Comparison of ENCODE assay signal across 23 cellular contexts in genomic region chrX:8090906-8091305, GRCh38.
DNase-seq lines count a peak whose midpoint lies in the region; ATAC-seq, FAIRE-seq and TF ChIP-seq lines count a peak whose summit lies in the region.
"Had no signal": no experiment of that assay in that cellular context is flagged by ENCODE, and none has a peak within 500 bp of the region (broad histone marks: within the 10 kb centered on the region; RNA-seq: fewer than 3 reads in every experiment).

No MANE protein-coding gene starts in this region.

- H3K4me2 ChIP-seq in GM23338 (peak overlapping the region; percentile 42; the same call in 1 of the 2 replicates), astrocyte (ENCODE audit: low read length) (no peak overlapping the region)
- H3K4me2 ChIP-seq: A549; BLaER1 treated with 17β-estradiol and CSF1 and Interleukin-3, amounts not matched to agents 10 nM and 100 nM had no signal

- H3K4me3 Mint-ChIP-seq in GM23338, result no peak overlapping the region
- no peak overlapping the region for H3K4me3 Mint-ChIP-seq in astrocyte (ENCODE audit: unreplicated experiment)
- H3K4me3 Mint-ChIP-seq: B cell; CD4-positive, alpha-beta T cell; CD8-positive, alpha-beta T cell had no signal

- H3K27ac ChIP-seq in GM23338 (ENCODE audit: low read depth) (no peak overlapping the region), astrocyte (ENCODE audit: low read depth, low read length) (no peak overlapping the region), foreskin keratinocyte (peak overlapping the region; percentile 75)
- H3K27ac ChIP-seq: 22Rv1; A549; BLaER1 treated with 17β-estradiol and CSF1 and Interleukin-3, amounts not matched to agents 10 nM and 100 nM; C4-2B had no signal

- no peak for ATAC-seq in GM23338
- peak; percentile 84 for ATAC-seq in foreskin keratinocyte
- no peak for ATAC-seq in GM21515 (IDR thresholded peaks at IDR 0.05; ENCODE audit: unreplicated experiment)
- ATAC-seq in HG03342 (IDR thresholded peaks at IDR 0.05; ENCODE audit: unreplicated experiment), result no peak
- ATAC-seq: A549; CD8-positive, alpha-beta T cell had no signal

- FAIRE-seq in astrocyte (lab: Jason Lieb, UNC), result peak; percentile 39
- FAIRE-seq: A549, D721Med, G401.6, GM12891 had no signal

- H3K4me1 Mint-ChIP-seq in GM23338 (peaks cover 19% of the 10 kb centered on the region), astrocyte (ENCODE audit: low read depth, unreplicated experiment) (no peaks in the 10 kb centered on the region)
- H3K4me1 Mint-ChIP-seq: B cell had no signal

- no peak for DNase-seq in GM23338 (ENCODE audit: low spot score)
- no peak for DNase-seq in astrocyte (ENCODE audit: low read depth)
- DNase-seq in epithelial cell of esophagus (ENCODE audit: low read depth), result peak; percentile 58
- peak; percentile 42 to 65 for DNase-seq in foreskin keratinocyte
- DNase-seq in HCEC 1CT, result no peak
- DNase-seq in SK-N-DZ (ENCODE audit: low spot score), result no peak
- DNase-seq: AML-193; Caco-2; Calu3; CD4-positive, alpha-beta T cell; CD8-positive, alpha-beta T cell; DMS79 treated with DMSO at 0.1 percent for 48 hours; GF-D8 had no signal

- H3K27me3 ChIP-seq in GM23338 (ENCODE audit: insufficient read depth) (no peaks in the 10 kb centered on the region), astrocyte (ENCODE audit: insufficient read depth, low read length) (no peaks in the 10 kb centered on the region), foreskin keratinocyte (no peaks in the 10 kb centered on the region)
- H3K27me3 ChIP-seq: BLaER1 treated with 17β-estradiol and CSF1 and Interleukin-3, amounts not matched to agents 10 nM and 100 nM had no signal

- H3K36me3 ChIP-seq in GM23338 (ENCODE audit: insufficient read depth) (no peaks in the 10 kb centered on the region), astrocyte (ENCODE audit: insufficient read depth, low read length) (no peaks in the 10 kb centered on the region)
- H3K36me3 ChIP-seq: BLaER1 treated with 17β-estradiol and CSF1 and Interleukin-3, amounts not matched to agents 10 nM and 100 nM had no signal

- H3K4me3 ChIP-seq in GM23338, result no peak overlapping the region
- H3K4me3 ChIP-seq in astrocyte (ENCODE audit: insufficient read depth, low read depth, low read length), result no peak overlapping the region
- no peak overlapping the region for H3K4me3 ChIP-seq in epithelial cell of esophagus (ENCODE audit: low read length)
- H3K4me3 ChIP-seq: A549; BLaER1 treated with 17β-estradiol and CSF1 and Interleukin-3, amounts not matched to agents 10 nM and 100 nM had no signal

- H3K4me1 ChIP-seq in GM23338 (ENCODE audit: insufficient read depth), result peaks cover 9% of the 10 kb centered on the region; the same call in 1 of the 2 replicates
- H3K4me1 ChIP-seq in astrocyte (ENCODE audit: insufficient read depth, low read length), result no peaks in the 10 kb centered on the region
- H3K4me1 ChIP-seq in foreskin keratinocyte, result peaks cover 9% of the 10 kb centered on the region
- H3K4me1 ChIP-seq: A549; BLaER1 treated with 17β-estradiol and CSF1 and Interleukin-3, amounts not matched to agents 10 nM and 100 nM; Caco-2 had no signal

- H3K9me3 Mint-ChIP-seq in GM23338, result no peaks in the 10 kb centered on the region
- H3K9me3 Mint-ChIP-seq in astrocyte (ENCODE audit: unreplicated experiment), result no peaks in the 10 kb centered on the region
- H3K9me3 Mint-ChIP-seq: CD4-positive, alpha-beta T cell; CD8-positive, alpha-beta T cell had no signal

- no peaks in the 10 kb centered on the region for H3F3A ChIP-seq in GM23338 (replicated peaks; ENCODE audit: low read depth)

- H3K9me2 ChIP-seq in GM23338 (ENCODE audit: insufficient read depth), result no peaks in the 10 kb centered on the region

- H3K9me3 ChIP-seq in astrocyte (ENCODE audit: insufficient read depth, low read depth, low read length), result no peaks in the 10 kb centered on the region
- H3K9me3 ChIP-seq: A549; BLaER1 treated with 17β-estradiol and CSF1 and Interleukin-3, amounts not matched to agents 10 nM and 100 nM; Caco-2 had no signal

- H4K20me1 ChIP-seq in GM23338 (replicated peaks; ENCODE audit: insufficient read depth), result no peaks in the 10 kb centered on the region
- H4K20me1 ChIP-seq in astrocyte (ENCODE audit: insufficient read depth, low read length), result no peaks in the 10 kb centered on the region
- H4K20me1 ChIP-seq: BLaER1 treated with 17β-estradiol and CSF1 and Interleukin-3, amounts not matched to agents 10 nM and 100 nM had no signal

- H3K27me3 Mint-ChIP-seq in GM23338 (ENCODE audit: insufficient read depth, low read depth, poor library complexity), result no peaks in the 10 kb centered on the region
- no peaks in the 10 kb centered on the region for H3K27me3 Mint-ChIP-seq in astrocyte (ENCODE audit: low read depth, unreplicated experiment)
- H3K27me3 Mint-ChIP-seq: B cell; CD4-positive, alpha-beta T cell had no signal

- no peaks in the 10 kb centered on the region for H3K36me3 Mint-ChIP-seq in GM23338 (ENCODE audit: low read depth)
- no peaks in the 10 kb centered on the region for H3K36me3 Mint-ChIP-seq in astrocyte (ENCODE audit: low read depth, unreplicated experiment)
- H3K36me3 Mint-ChIP-seq: CD8-positive, alpha-beta T cell had no signal

- H3K27ac Mint-ChIP-seq in GM23338 (no peak overlapping the region), astrocyte (ENCODE audit: unreplicated experiment) (no peak overlapping the region)
- H3K27ac Mint-ChIP-seq: B cell; CD4-positive, alpha-beta T cell; CD8-positive, alpha-beta T cell had no signal

- H3K9ac ChIP-seq in astrocyte (ENCODE audit: low read length), result no peak overlapping the region
- H3K9ac ChIP-seq: BLaER1 treated with 17β-estradiol and CSF1 and Interleukin-3, amounts not matched to agents 10 nM and 100 nM had no signal

- H2AFZ ChIP-seq in GM23338 (no peak overlapping the region), astrocyte (ENCODE audit: low read depth, low read length) (no peak overlapping the region)

- no peak for TF ChIP-seq CTCF in GM23338 (conservative IDR thresholded peaks at IDR 0.05; ENCODE audit: low read depth in 2 of 2)
- no peak for TF ChIP-seq CTCF in astrocyte (IDR thresholded peaks at IDR 0.05; ENCODE audit: insufficient read depth, low read depth, low read length)
- TF ChIP-seq CTCF in epithelial cell of esophagus (IDR thresholded peaks at IDR 0.05; ENCODE audit: insufficient read depth, low read depth, low read length, missing control alignments), result no peak
- TF ChIP-seq CTCF in foreskin keratinocyte (conservative IDR thresholded peaks at IDR 0.05), result no peak

- no peaks in the 10 kb centered on the region for H3K79me2 ChIP-seq in GM23338 (replicated peaks; ENCODE audit: insufficient read depth)
- no peaks in the 10 kb centered on the region for H3K79me2 ChIP-seq in astrocyte (ENCODE audit: insufficient read depth, low read length)

TF ChIP-seq in GM23338, 12 proteins besides CTCF, POLR2A, EP300 and RAD21:
- no peak for TF ChIP-seq STAT1 (IDR thresholded peaks at IDR 0.05; ENCODE audit: unreplicated experiment)

Comparison
In these comparisons a context has a peak if more than half of its experiments do, and no peak if none do; other contexts are left out.
1. DNase-seq: peak in epithelial cell of esophagus (single experiment) and foreskin keratinocyte (2 of 2); none in GM23338 (single experiment), astrocyte (single experiment), HCEC 1CT (single experiment) and SK-N-DZ (single experiment).